ENCODE assay signal across 1 cellular context in the genomic region with DNA sequence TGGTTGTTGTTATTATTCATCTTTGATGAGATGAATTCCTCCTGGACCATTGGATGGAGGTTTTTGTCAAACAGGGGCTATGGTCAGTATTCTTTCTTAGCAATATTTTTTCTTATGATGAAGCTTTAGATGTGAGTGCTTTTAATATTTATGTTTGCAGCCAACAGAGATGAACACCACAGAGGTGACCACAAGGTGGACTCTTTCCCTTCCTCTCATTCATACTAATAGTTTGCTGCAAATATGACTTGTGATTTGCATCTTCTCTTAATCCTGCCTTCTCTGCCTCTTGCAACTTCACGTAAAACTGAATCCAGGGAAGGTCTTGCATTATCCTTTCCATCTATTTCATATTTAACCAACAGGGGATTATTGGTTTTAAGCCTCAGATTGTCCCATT.
TF ChIP-seq lines count a peak whose summit lies in the region.

No MANE protein-coding gene starts in this region.

TF ChIP-seq in GM12878, 131 proteins besides CTCF, POLR2A, EP300 and RAD21 (continued from another document):
- TF ChIP-seq, protein P1, sequence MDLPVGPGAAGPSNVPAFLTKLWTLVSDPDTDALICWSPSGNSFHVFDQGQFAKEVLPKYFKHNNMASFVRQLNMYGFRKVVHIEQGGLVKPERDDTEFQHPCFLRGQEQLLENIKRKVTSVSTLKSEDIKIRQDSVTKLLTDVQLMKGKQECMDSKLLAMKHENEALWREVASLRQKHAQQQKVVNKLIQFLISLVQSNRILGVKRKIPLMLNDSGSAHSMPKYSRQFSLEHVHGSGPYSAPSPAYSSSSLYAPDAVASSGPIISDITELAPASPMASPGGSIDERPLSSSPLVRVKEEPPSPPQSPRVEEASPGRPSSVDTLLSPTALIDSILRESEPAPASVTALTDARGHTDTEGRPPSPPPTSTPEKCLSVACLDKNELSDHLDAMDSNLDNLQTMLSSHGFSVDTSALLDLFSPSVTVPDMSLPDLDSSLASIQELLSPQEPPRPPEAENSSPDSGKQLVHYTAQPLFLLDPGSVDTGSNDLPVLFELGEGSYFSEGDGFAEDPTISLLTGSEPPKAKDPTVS (IDR thresholded peaks at IDR 0.05; ENCODE audit: low read depth, low read length): no peak
- TF ChIP-seq ZNF207 (IDR thresholded peaks at IDR 0.05; ENCODE audit: borderline replicate concordance) (no peak), GABPA (IDR thresholded peaks at IDR 0.05; ENCODE audit: low read depth) (no peak), IKZF1 (conservative IDR thresholded peaks at IDR 0.05) (no peak)
